ENCODE assay signal across 8 cellular contexts in the genomic region with DNA sequence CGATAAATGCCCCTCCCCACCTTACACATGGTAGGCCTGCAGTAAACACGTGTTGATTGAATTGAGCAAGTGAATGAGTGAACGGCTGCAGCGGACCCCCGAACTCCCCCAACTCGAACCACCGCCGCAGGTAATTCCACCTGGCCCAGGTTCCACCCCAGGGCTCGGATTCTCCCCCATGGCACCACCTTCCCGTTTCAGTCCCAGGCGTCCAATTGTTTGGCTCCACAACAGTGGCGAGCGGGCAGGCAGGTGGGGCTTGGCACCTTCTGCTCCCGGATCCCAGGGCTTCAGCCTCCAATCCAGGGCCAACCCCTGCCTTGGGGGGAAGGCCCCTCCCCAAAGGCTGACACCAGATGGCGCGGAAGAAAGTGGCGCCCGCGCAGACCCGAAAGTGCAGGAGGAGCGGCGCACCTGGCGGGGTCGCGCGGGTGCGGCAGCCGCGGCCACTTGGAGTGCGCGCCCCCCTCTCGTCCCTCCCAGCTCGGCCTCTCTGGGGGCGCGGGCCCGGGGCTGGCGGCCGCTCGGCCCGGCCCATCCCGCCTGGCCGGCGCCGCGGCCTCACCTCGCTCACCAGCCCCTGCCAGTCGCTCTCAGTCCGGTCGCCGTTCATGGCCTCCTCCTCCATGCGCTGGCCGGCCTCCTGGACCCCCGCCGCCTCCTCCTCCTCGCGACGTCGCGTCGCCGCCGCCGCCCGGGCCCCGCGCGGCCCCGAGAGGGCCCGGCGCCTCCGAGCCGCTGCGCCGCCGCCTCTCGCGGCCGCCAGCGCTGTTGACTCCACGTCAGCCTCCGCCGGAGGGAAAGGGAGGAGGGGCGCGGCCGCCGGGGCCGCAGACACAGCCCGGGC. TPM values are rescaled to one million over a fixed set of nuclear protein-coding genes. Genes with fewer than 3 reads are reported as not detected.
DNase-seq lines count a peak whose midpoint lies in the region; ATAC-seq and TF ChIP-seq lines count a peak whose summit lies in the region.

A gene (minus strand): TSS at position 791 of the 847 bp plus-strand sequence. CDS start 178 bp downstream, at position 613.

- H3K4me2 ChIP-seq in H9 (ENCODE audit: insufficient read depth, insufficient read length, low read length), result peak within 1 kb of the TSS; percentile 13

- H4K8ac ChIP-seq in H9 (replicated peaks; ENCODE audit: insufficient read length, low read depth, low read length), result no peak within 1 kb of the TSS

- DNase-seq in AG10803 (ENCODE audit: low read depth), result peak; percentile 67
- DNase-seq in H9, result peak; percentile 86
- DNase-seq in NCI-H69 (lab: John Stamatoyannopoulos, UW), result peak; percentile 94
- DNase-seq in T47D (ENCODE audit: low read depth in 1 of 2, low spot score in 1 of 2), result peak; percentile 92
- DNase-seq in pulmonary artery endothelial cell (ENCODE audit: low read depth, low spot score), result no peak
- DNase-seq in stimulated activated CD4-positive, alpha-beta T cell treated with anti-CD3 and anti-CD28 coated beads, Interleukin-4, amount 100 ng/mL, for 4 hours, result no peak

- H3K9ac ChIP-seq in H9 (ENCODE audit: extremely low read depth, insufficient read length, low read length), result no peak within 1 kb of the TSS

- H3K56ac ChIP-seq in H9 (ENCODE audit: insufficient read length, low read depth, low read length), result no peak within 1 kb of the TSS

- H3K79me1 ChIP-seq in H9 (ENCODE audit: insufficient read depth, low read depth, low read length, poor library complexity, severe bottlenecking), result no peaks in the 10 kb centered on the region

- in situ Hi-C loops in T47D (cut with HindIII; ENCODE audit: low pct_unique_long_range_greater_than_20kb, low sequenced_read_pairs), result no loop called here

- H2BK15ac ChIP-seq in H9 (ENCODE audit: low read depth, low read length), result no peak within 1 kb of the TSS

- H3K36me3 Mint-ChIP-seq in H9 (ENCODE audit: insufficient read depth in 1 of 3, low read depth in 3 of 3), result peaks cover 29 to 44% (median 30%) of the 10 kb centered on the region in 3 experiments

- H2BK120ac ChIP-seq in H9 (ENCODE audit: low read depth, low read length, poor library complexity, severe bottlenecking), result no peak within 1 kb of the TSS

- H2BK20ac ChIP-seq in H9 (ENCODE audit: low read depth, low read length, poor library complexity, severe bottlenecking), result no peak within 1 kb of the TSS

- H3T11ph ChIP-seq in H9 (ENCODE audit: low read length), result no peak within 1 kb of the TSS

- TF ChIP-seq CTCF in AG10803 (conservative IDR thresholded peaks at IDR 0.05; ENCODE audit: low read length), result no peak; the same call in 1 of the 2 replicates
- TF ChIP-seq CTCF in H9 (conservative IDR thresholded peaks at IDR 0.05), result peak; percentile 23; the same call in 1 of the 3 replicates

- no peak within 1 kb of the TSS for H3K23ac ChIP-seq in H9 (ENCODE audit: insufficient read length, low read depth, low read length)

- ATAC-seq in HG02763 (IDR thresholded peaks at IDR 0.05; ENCODE audit: unreplicated experiment), result no peak

- H3K23me2 ChIP-seq in H9 (ENCODE audit: insufficient read length, low read depth, low read length, poor library complexity, severe bottlenecking), result no peaks in the 10 kb centered on the region

- no peak within 1 kb of the TSS for H2AK5ac ChIP-seq in H9 (ENCODE audit: insufficient read length, low read length)

- no peak within 1 kb of the TSS for H3K27ac ChIP-seq in H9 (ENCODE audit: insufficient read length, low read depth, low read length)

- H3K4ac ChIP-seq in H9 (ENCODE audit: low read depth, low read length), result no peak within 1 kb of the TSS

- no peaks in the 10 kb centered on the region for H3K9me3 ChIP-seq in H9 (ENCODE audit: control insufficient read depth, low read depth, low read length)

- no peak within 1 kb of the TSS for H4K91ac ChIP-seq in H9 (ENCODE audit: insufficient read length, low read depth, low read length)

- no peaks in the 10 kb centered on the region; the same call in 1 of the 2 replicates for H3K27me3 ChIP-seq in H9 (ENCODE audit: insufficient read depth, low read length)

- H3K18ac ChIP-seq in H9 (ENCODE audit: insufficient read length, low read depth, low read length), result peak within 1 kb of the TSS; percentile 73

- peak within 1 kb of the TSS in 2 of 3 experiments; percentile 89; a peak in 4 of 7 replicates for H3K27ac Mint-ChIP-seq in H9

- peaks cover 33% of the 10 kb centered on the region for H3K27me3 Mint-ChIP-seq in H9 (ENCODE audit: low read depth)

- H2AFZ ChIP-seq in H9 (ENCODE audit: low read length), result no peak within 1 kb of the TSS

- H3K4me3 ChIP-seq in AG10803 (ENCODE audit: low read length), result peak within 1 kb of the TSS; percentile 72
- peak within 1 kb of the TSS; percentile 47 for H3K4me3 ChIP-seq in iPS-11a (ENCODE audit: low read depth, low read length)

- peaks cover 26 to 39% of the 10 kb centered on the region in 2 experiments for H3K9me3 Mint-ChIP-seq in H9

- H3K4me1 Mint-ChIP-seq in H9, result peaks cover 24 to 27% of the 10 kb centered on the region in 2 experiments

- no peak within 1 kb of the TSS for H4K5ac ChIP-seq in H9 (ENCODE audit: insufficient read length, low read depth, low read length)

- no CpG with 5 or more reads among the region's 88 CpGs for WGBS in H9 (ENCODE audit: extremely low coverage, insufficient read length, low lambda C conversion rate)

- H4K20me1 ChIP-seq in H9 (ENCODE audit: control insufficient read depth, insufficient read depth, insufficient read length), result no peaks in the 10 kb centered on the region

- no peaks in the 10 kb centered on the region for H3K79me2 ChIP-seq in H9 (ENCODE audit: insufficient read depth, low read length)

- no peak within 1 kb of the TSS for H2BK5ac ChIP-seq in H9 (ENCODE audit: insufficient read length, low read length)

- peak within 1 kb of the TSS; percentile 72 to 77 for H3K4me3 Mint-ChIP-seq in H9

- H2BK12ac ChIP-seq in H9 (ENCODE audit: insufficient read length, low read depth, low read length), result no peak within 1 kb of the TSS

- peaks cover 4% of the 10 kb centered on the region; the same call in 1 of the 2 replicates for H3K4me1 ChIP-seq in H9 (ENCODE audit: insufficient read depth, low read length)

- peak within 1 kb of the TSS; percentile 72 for H3K14ac ChIP-seq in H9 (ENCODE audit: insufficient read depth, low read length)

RNA-seq across cellular contexts. Expression of the gene that starts here (rescaled TPM):
- total RNA-seq in H9 (2021) (4.5 and 5.0 TPM in 2 replicates), pulmonary artery endothelial cell (6.8 and 11.1 TPM in 2 replicates)

Comparison
In these comparisons a context has a peak if more than half of its experiments do, and no peak if none do; other contexts are left out.
1. DNase-seq: peak in AG10803 (single experiment), H9 (single experiment), NCI-H69 (single experiment) and T47D (2 of 2); none in pulmonary artery endothelial cell (single experiment) and stimulated activated CD4-positive, alpha-beta T cell treated with anti-CD3 and anti-CD28 coated beads, Interleukin-4, amount 100 ng/mL, for 4 hours (0 of 2).